In the genomic region with DNA sequence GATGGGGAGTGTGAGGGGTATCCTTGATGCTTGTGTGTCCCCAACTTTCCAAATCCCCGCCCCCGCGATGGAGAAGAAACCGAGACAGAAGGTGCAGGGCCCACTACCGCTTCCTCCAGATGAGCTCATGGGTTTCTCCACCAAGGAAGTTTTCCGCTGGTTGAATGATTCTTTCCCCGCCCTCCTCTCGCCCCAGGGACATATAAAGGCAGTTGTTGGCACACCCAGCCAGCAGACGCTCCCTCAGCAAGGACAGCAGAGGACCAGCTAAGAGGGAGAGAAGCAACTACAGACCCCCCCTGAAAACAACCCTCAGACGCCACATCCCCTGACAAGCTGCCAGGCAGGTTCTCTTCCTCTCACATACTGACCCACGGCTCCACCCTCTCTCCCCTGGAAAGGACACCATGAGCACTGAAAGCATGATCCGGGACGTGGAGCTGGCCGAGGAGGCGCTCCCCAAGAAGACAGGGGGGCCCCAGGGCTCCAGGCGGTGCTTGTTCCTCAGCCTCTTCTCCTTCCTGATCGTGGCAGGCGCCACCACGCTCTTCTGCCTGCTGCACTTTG, we compare ENCODE assay signal across 9 cellular contexts. TPM values are rescaled to one million over a fixed set of nuclear protein-coding genes. Genes with fewer than 3 reads are reported as not detected.
A peak's percentile ranks its signal among the peaks of the same experiment; 100 is the strongest.
DNase-seq lines count a peak whose midpoint lies in the region; ATAC-seq and TF ChIP-seq lines count a peak whose summit lies in the region.
"Had no signal": no experiment of that assay in that cellular context is flagged by ENCODE, and none has a peak within 500 bp of the region (broad histone marks: within the 10 kb centered on the region; RNA-seq: fewer than 3 reads in every experiment).

Gene TNF, plus strand, starts transcription at position 231 of the 567 bp plus-strand sequence. Its CDS starts 177 bp downstream, at position 408.

- H3K9me3 ChIP-seq in heart left ventricle, result no peaks in the 10 kb centered on the region
- H3K9me3 ChIP-seq: SJSA1 had no signal

- ATAC-seq in activated CD8-positive, alpha-beta memory T cell treated with anti-CD3 and anti-CD28 coated beads, Interleukin-2, amount 10 ng/mL, durations not matched to agents 7 days and 5 days, result peak; percentile 32
- peak; percentile 34 to 83 (median 57) for ATAC-seq in heart left ventricle
- no peak for ATAC-seq in GM18520 (IDR thresholded peaks at IDR 0.05; ENCODE audit: unreplicated experiment)
- ATAC-seq in HG02981 (IDR thresholded peaks at IDR 0.05; ENCODE audit: unreplicated experiment), result no peak

- H3K4me3 ChIP-seq in heart left ventricle, result peak within 1 kb of the TSS; percentile 28 to 74 (median 52)
- H3K4me3 ChIP-seq: SJSA1 had no signal

- peaks cover 0 to 49% (median 3%) of the 10 kb centered on the region in 12 donors for H3K4me1 ChIP-seq in heart left ventricle
- H3K4me1 ChIP-seq: SJSA1 had no signal

- CTCF ChIA-PET in activated CD8-positive, alpha-beta memory T cell treated with anti-CD3 and anti-CD28 coated beads, Interleukin-2, amount 10 ng/mL, durations not matched to agents 7 days and 5 days (lab: Charles Lee), result interaction anchor here (0.7 to 17.5 kb wide), 8 partner anchors 14 to 81 kb away, joined by 3 to 931 read pairs (median 5); partner anchors contain the start of genes ATP6V1G2, DDX39B, LST1 and LTB

- intact Hi-C loops in heart left ventricle (cut with DNase I), result no loop called here

- peak within 1 kb of the TSS; percentile 92 for H3K27ac Mint-ChIP-seq in activated CD8-positive, alpha-beta memory T cell treated with anti-CD3 and anti-CD28 coated beads, Interleukin-2, amount 10 ng/mL, durations not matched to agents 7 days and 5 days

- DNase-seq in NAMALWA (ENCODE audit: low spot score), result peak; percentile 63
- DNase-seq in activated CD8-positive, alpha-beta memory T cell treated with anti-CD3 and anti-CD28 coated beads, Interleukin-2, amount 10 ng/mL, durations not matched to agents 7 days and 5 days, result peak; percentile 88
- DNase-seq in heart left ventricle, result peak; percentile 60 to 70 (median 66)
- peak; percentile 79 to 80 for DNase-seq in stimulated activated CD4-positive, alpha-beta T cell treated with anti-CD3 and anti-CD28 coated beads, Interleukin-2, amount 100 ng/mL, for 48 hours
- DNase-seq in NCI-H748 (lab: John Stamatoyannopoulos, UW; ENCODE audit: unreplicated experiment), result no peak
- no peak for DNase-seq in LoVo (ENCODE audit: low spot score)

- WGBS in heart left ventricle, 4 donors, result 50 to 60% (median 57%) methylated on average over 17 to 19 of the region's 19 CpGs

- peak in 1 of 2 donors; percentile 75 for TF ChIP-seq POLR2A in heart left ventricle (IDR thresholded peaks at IDR 0.05)

- peak within 1 kb of the TSS; percentile 99 for H3K4me3 Mint-ChIP-seq in activated CD8-positive, alpha-beta memory T cell treated with anti-CD3 and anti-CD28 coated beads, Interleukin-2, amount 10 ng/mL, durations not matched to agents 7 days and 5 days

- H3K4me1 Mint-ChIP-seq in activated CD8-positive, alpha-beta memory T cell treated with anti-CD3 and anti-CD28 coated beads, Interleukin-2, amount 10 ng/mL, durations not matched to agents 7 days and 5 days, result peaks cover 87% of the 10 kb centered on the region

- peaks cover 0 to 10% (median 0%) of the 10 kb centered on the region in 9 donors for H3K36me3 ChIP-seq in heart left ventricle
- H3K36me3 ChIP-seq: SJSA1 had no signal

- H3K9me3 Mint-ChIP-seq in activated CD8-positive, alpha-beta memory T cell treated with anti-CD3 and anti-CD28 coated beads, Interleukin-2, amount 10 ng/mL, durations not matched to agents 7 days and 5 days (ENCODE audit: low read depth), result no peaks in the 10 kb centered on the region

- H3K27ac ChIP-seq in heart left ventricle, result peak within 1 kb of the TSS; percentile 44 to 88 (median 72)
- H3K27ac ChIP-seq: SJSA1 had no signal

- H3K27me3 ChIP-seq in heart left ventricle, result no peaks in the 10 kb centered on the region
- H3K27me3 ChIP-seq: SJSA1 had no signal

- no peaks in the 10 kb centered on the region for H3K27me3 Mint-ChIP-seq in activated CD8-positive, alpha-beta memory T cell treated with anti-CD3 and anti-CD28 coated beads, Interleukin-2, amount 10 ng/mL, durations not matched to agents 7 days and 5 days

- peaks cover 41% of the 10 kb centered on the region for H3K36me3 Mint-ChIP-seq in activated CD8-positive, alpha-beta memory T cell treated with anti-CD3 and anti-CD28 coated beads, Interleukin-2, amount 10 ng/mL, durations not matched to agents 7 days and 5 days

- no peak for TF ChIP-seq CTCF in heart left ventricle (IDR thresholded peaks at IDR 0.05)

RNA-seq across cellular contexts. Expression of gene TNF, which starts in this region (rescaled TPM):
- 10 to 100 TPM; 58.8 to 65.1 TPM for total RNA-seq in activated CD8-positive, alpha-beta memory T cell treated with anti-CD3 and anti-CD28 coated beads, Interleukin-2, amount 10 ng/mL, durations not matched to agents 7 days and 5 days
- 1 to 10 TPM in 3 of 9 donors, under 1 TPM in 5, not detected in 1; 0.32 to 7.6 (median 0.51) TPM for total RNA-seq in heart left ventricle
- under 1 TPM; 0.15 to 0.32 TPM for polyA plus RNA-seq in heart left ventricle
- total RNA-seq: SJSA1 had no signal

Comparison
In these comparisons a context has a peak if more than half of its experiments do, and no peak if none do; other contexts are left out.
1. RNA of gene TNF (total RNA-seq): 58.8 to 65.1 TPM in activated CD8-positive, alpha-beta memory T cell treated with anti-CD3 and anti-CD28 coated beads, Interleukin-2, amount 10 ng/mL, durations not matched to agents 7 days and 5 days; 0.32 to 7.6 TPM in heart left ventricle; every median in the first group is over 4 times any median in the second.
2. DNase-seq: peak in NAMALWA (single experiment), activated CD8-positive, alpha-beta memory T cell treated with anti-CD3 and anti-CD28 coated beads, Interleukin-2, amount 10 ng/mL, durations not matched to agents 7 days and 5 days (single experiment), heart left ventricle (5 of 5) and stimulated activated CD4-positive, alpha-beta T cell treated with anti-CD3 and anti-CD28 coated beads, Interleukin-2, amount 100 ng/mL, for 48 hours (2 of 2); none in NCI-H748 (single experiment) and LoVo (single experiment).
3. ATAC-seq: peak in activated CD8-positive, alpha-beta memory T cell treated with anti-CD3 and anti-CD28 coated beads, Interleukin-2, amount 10 ng/mL, durations not matched to agents 7 days and 5 days (single experiment) and heart left ventricle (4 of 4); none in GM18520 (single experiment) and HG02981 (single experiment).